6 cellular contexts compared by ENCODE assay signal in the genomic region with DNA sequence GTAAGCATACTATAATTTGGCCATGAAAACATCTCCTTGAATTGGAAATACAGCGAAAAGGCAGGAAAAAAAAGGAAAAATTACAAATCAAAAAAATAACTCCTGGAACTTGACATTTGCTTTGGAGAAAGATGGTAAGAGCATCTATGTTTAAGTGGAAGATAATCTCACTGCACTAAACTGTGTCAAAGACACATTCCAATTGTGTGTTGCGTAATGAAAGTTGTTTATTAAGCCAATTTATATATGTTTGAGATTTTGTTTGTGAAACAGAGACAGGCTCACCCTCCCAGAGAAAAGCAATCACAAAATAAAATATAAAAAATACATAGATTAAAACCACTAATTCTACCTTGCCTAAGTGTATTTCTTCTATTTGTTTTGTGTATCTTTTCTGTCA.
"Had no signal": no experiment of that assay in that cellular context is flagged by ENCODE, and none has a peak within 500 bp of the region (broad histone marks: within the 10 kb centered on the region; RNA-seq: fewer than 3 reads in every experiment).

No MANE protein-coding gene starts in this region.

- ATAC-seq: HepG2 had no signal

- FAIRE-seq: HepG2, HTR-8/SVneo had no signal

- H3K4me2 ChIP-seq: KMS-11 had no signal

- H3K9ac ChIP-seq: KMS-11 had no signal

- DNase-seq: KBM-7, KG1 had no signal

- H3K27ac ChIP-seq: HL-60, KMS-11 had no signal
